13 cellular contexts compared by ENCODE assay signal in genomic region chr10:44196336-44196735, GRCh38.
"Had no signal": no experiment of that assay in that cellular context is flagged by ENCODE, and none has a peak within 500 bp of the region (broad histone marks: within the 10 kb centered on the region; RNA-seq: fewer than 3 reads in every experiment).

No MANE protein-coding gene starts in this region.

- H3K4me1 ChIP-seq: upper lobe of right lung had no signal

- H3K4me3 ChIP-seq: heart left ventricle, tibial nerve, upper lobe of right lung had no signal

- DNase-seq: effector memory CD4-positive, alpha-beta T cell; heart left ventricle; hypothalamus; kidney glomerular epithelial cell; natural killer cell; right cardiac atrium; stimulated activated CD4-positive, alpha-beta T cell treated with anti-CD3 and anti-CD28 coated beads, Interleukin-4, amount 100 ng/mL, for 1 hour; upper lobe of right lung had no signal

- ATAC-seq: natural killer cell; stimulated activated memory B cell treated with anti-CD40 and anti-IgM and Interleukin-4, amounts not matched to agents 10 μg/mL and 1 μg/mL and 100 μg/mL, for 72 hours had no signal

- H3K27me3 ChIP-seq: heart left ventricle, tibial nerve, upper lobe of right lung had no signal

- H3K27ac ChIP-seq: tibial nerve, upper lobe of right lung had no signal

- H3K36me3 ChIP-seq: heart left ventricle, tibial nerve, upper lobe of right lung had no signal

- H3K9me3 ChIP-seq: heart left ventricle, tibial nerve, upper lobe of right lung had no signal

- FAIRE-seq: endometrium, frontal cortex, islet of Langerhans had no signal
